Comparison of ENCODE assay signal across 1 cellular context in genomic region chr12:14403293-14403692, GRCh38.
TF ChIP-seq lines count a peak whose summit lies in the region.

No MANE protein-coding gene starts in this region.

TF ChIP-seq in SK-N-SH, 30 proteins besides CTCF, POLR2A, EP300 and RAD21 (continued from another document):
- TF ChIP-seq IRF3 (IDR thresholded peaks at IDR 0.05; ENCODE audit: low read depth, low read length) (no peak), ELF1 (IDR thresholded peaks at IDR 0.05) (no peak)
